In the genomic region with DNA sequence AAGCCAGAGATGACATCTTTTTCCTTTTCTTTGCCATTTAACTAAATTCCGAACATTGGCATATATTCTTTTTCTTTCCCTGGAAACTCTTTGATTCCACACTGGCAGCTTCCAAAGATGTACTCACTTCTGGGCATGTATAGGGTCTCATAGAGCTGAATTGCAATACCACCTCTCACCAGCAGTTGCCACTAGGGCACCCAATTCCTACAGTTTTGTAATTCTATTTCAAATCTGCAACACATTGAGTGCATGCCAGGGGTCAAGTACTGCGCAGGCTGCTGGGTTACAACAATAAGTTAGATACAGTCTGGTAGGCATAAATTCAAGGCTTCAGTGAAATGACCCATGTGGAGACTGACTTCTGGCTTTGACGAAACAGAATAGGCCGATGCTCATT, we compare ENCODE assay signal across 16 cellular contexts.
DNase-seq lines count a peak whose midpoint lies in the region; ATAC-seq and TF ChIP-seq lines count a peak whose summit lies in the region.
"Had no signal": no experiment of that assay in that cellular context is flagged by ENCODE, and none has a peak within 500 bp of the region (broad histone marks: within the 10 kb centered on the region; RNA-seq: fewer than 3 reads in every experiment).

No MANE protein-coding gene starts in this region.

- no peak for DNase-seq in NB4 (ENCODE audit: low read depth)
- DNase-seq in choroid plexus epithelial cell (ENCODE audit: low read depth): no peak
- DNase-seq in osteoblast (ENCODE audit: insufficient read length, low spot score, missing footprints): no peak
- DNase-seq in tibial artery: no peak
- no peak for DNase-seq in DMS79 (lab: John Stamatoyannopoulos, UW)
- no peak for DNase-seq in activated CD4-positive, alpha-beta T cell treated with anti-CD3 and anti-CD28 coated beads, Interleukin-2, amount 10 ng/mL, durations not matched to agents 7 days and 5 days
- DNase-seq: AML-193; heart left ventricle; MG63; NCI-H1930; NCI-H524; occipital lobe; stimulated activated naive CD8-positive, alpha-beta T cell treated with anti-CD3 and anti-CD28 coated beads, Interleukin-15, Interleukin-2, amounts not matched to agents 100 U/mL and 50 U/mL, for 24 hours had no signal

- H3K9me2 ChIP-seq in DOHH2 (replicated peaks; ENCODE audit: control insufficient read depth, low read length): no peaks in the 10 kb centered on the region

- H3K9me3 Mint-ChIP-seq in activated CD4-positive, alpha-beta T cell treated with anti-CD3 and anti-CD28 coated beads, Interleukin-2, amount 10 ng/mL, durations not matched to agents 7 days and 5 days: peaks cover 10% of the 10 kb centered on the region

- H3K4me2 ChIP-seq in DOHH2 (ENCODE audit: low read length) (no peak overlapping the region), osteoblast (ENCODE audit: insufficient read depth, low read length) (no peak overlapping the region)

- POLR2A ChIA-PET in activated CD4-positive, alpha-beta T cell treated with anti-CD3 and anti-CD28 coated beads, Interleukin-2, amount 10 ng/mL, durations not matched to agents 7 days and 5 days (lab: Charles Lee): no interaction called here

- ATAC-seq in HG02885 (IDR thresholded peaks at IDR 0.05; ENCODE audit: poor library complexity, unreplicated experiment): no peak
- ATAC-seq: heart left ventricle; stimulated activated naive CD8-positive, alpha-beta T cell treated with anti-CD3 and anti-CD28 coated beads, Interleukin-15, Interleukin-2, amounts not matched to agents 100 U/mL and 50 U/mL, for 24 hours had no signal

- no peak overlapping the region for H3K27ac Mint-ChIP-seq in activated CD4-positive, alpha-beta T cell treated with anti-CD3 and anti-CD28 coated beads, Interleukin-2, amount 10 ng/mL, durations not matched to agents 7 days and 5 days

- no peak for TF ChIP-seq POLR2A in NB4 (IDR thresholded peaks at IDR 0.05; ENCODE audit: extremely low read depth, insufficient read length)

- TF ChIP-seq CTCF in DOHH2 (IDR thresholded peaks at IDR 0.05; ENCODE audit: low read depth, low read length, poor library complexity, severe bottlenecking) (peak; percentile 39), NB4 (IDR thresholded peaks at IDR 0.05; ENCODE audit: low read depth, low read length) (peak; percentile 5), choroid plexus epithelial cell (conservative IDR thresholded peaks at IDR 0.05; ENCODE audit: low read depth, low read length) (peak; percentile 38), osteoblast (IDR thresholded peaks at IDR 0.05; ENCODE audit: extremely low read depth, low read depth, low read length) (peak; percentile 19), tibial artery (IDR thresholded peaks at IDR 0.05) (no peak)

- H4K20me1 ChIP-seq in DOHH2 (ENCODE audit: control insufficient read depth, insufficient read depth, low read depth, low read length) (no peaks in the 10 kb centered on the region), osteoblast (ENCODE audit: insufficient read depth, low read length) (no peaks in the 10 kb centered on the region)

- H3K4me3 Mint-ChIP-seq in activated CD4-positive, alpha-beta T cell treated with anti-CD3 and anti-CD28 coated beads, Interleukin-2, amount 10 ng/mL, durations not matched to agents 7 days and 5 days: no peak overlapping the region

- H3F3A ChIP-seq in DOHH2 (ENCODE audit: control insufficient read depth, insufficient read depth): no peaks in the 10 kb centered on the region

- H3K4me1 ChIP-seq in DOHH2 (ENCODE audit: control insufficient read depth, low read length) (no peaks in the 10 kb centered on the region), osteoblast (ENCODE audit: insufficient read depth, low read length) (peaks cover 5% of the 10 kb centered on the region), tibial artery (no peaks in the 10 kb centered on the region)
- H3K4me1 ChIP-seq: heart left ventricle, vagina had no signal

- CTCF ChIA-PET in activated CD4-positive, alpha-beta T cell treated with anti-CD3 and anti-CD28 coated beads, Interleukin-2, amount 10 ng/mL, durations not matched to agents 7 days and 5 days (lab: Charles Lee): no interaction called here

- H3K79me2 ChIP-seq in DOHH2 (ENCODE audit: control insufficient read depth, low read length) (no peaks in the 10 kb centered on the region), osteoblast (ENCODE audit: insufficient read depth, low read length) (no peaks in the 10 kb centered on the region)

- H3K36me3 Mint-ChIP-seq in activated CD4-positive, alpha-beta T cell treated with anti-CD3 and anti-CD28 coated beads, Interleukin-2, amount 10 ng/mL, durations not matched to agents 7 days and 5 days (ENCODE audit: low read depth): no peaks in the 10 kb centered on the region

- intact Hi-C loops in tibial artery (cut with DNase I; ENCODE audit: low total_unique reads): no loop called here

- H3K27me3 Mint-ChIP-seq in activated CD4-positive, alpha-beta T cell treated with anti-CD3 and anti-CD28 coated beads, Interleukin-2, amount 10 ng/mL, durations not matched to agents 7 days and 5 days: peaks cover 16% of the 10 kb centered on the region

- no peak overlapping the region for H2AFZ ChIP-seq in osteoblast (ENCODE audit: low read length)

- H3K27me3 ChIP-seq in DOHH2 (ENCODE audit: control insufficient read depth, low read length) (no peaks in the 10 kb centered on the region), osteoblast (ENCODE audit: insufficient read depth, low read length) (peaks cover 20% of the 10 kb centered on the region), tibial artery (peaks cover 0 to 10% of the 10 kb centered on the region in 2 donors)
- H3K27me3 ChIP-seq: MG63, vagina had no signal

- no peaks in the 10 kb centered on the region for H3K4me1 Mint-ChIP-seq in activated CD4-positive, alpha-beta T cell treated with anti-CD3 and anti-CD28 coated beads, Interleukin-2, amount 10 ng/mL, durations not matched to agents 7 days and 5 days

- H3K27ac ChIP-seq in DOHH2 (ENCODE audit: low read depth, low read length): no peak overlapping the region
- H3K27ac ChIP-seq in osteoblast (ENCODE audit: low read depth, low read length): no peak overlapping the region
- H3K27ac ChIP-seq in tibial artery: no peak overlapping the region
- H3K27ac ChIP-seq: heart left ventricle, vagina had no signal

- H3K9me3 ChIP-seq in DOHH2 (ENCODE audit: control insufficient read depth, insufficient read depth, low read length) (peaks cover 20% of the 10 kb centered on the region), osteoblast (ENCODE audit: low read depth, low read length) (peaks cover 4% of the 10 kb centered on the region), tibial artery (peaks cover 0 to 18% (median 0%) of the 10 kb centered on the region in 3 donors)
- H3K9me3 ChIP-seq: MG63, vagina had no signal

- no peak overlapping the region for H3K4me3 ChIP-seq in DOHH2 (ENCODE audit: low read length)
- H3K4me3 ChIP-seq in NB4 (ENCODE audit: low read depth, low read length): no peak overlapping the region
- no peak overlapping the region for H3K4me3 ChIP-seq in choroid plexus epithelial cell (ENCODE audit: low read depth, low read length)
- H3K4me3 ChIP-seq in osteoblast (ENCODE audit: insufficient read depth, low read length): no peak overlapping the region
- no peak overlapping the region for H3K4me3 ChIP-seq in tibial artery
- H3K4me3 ChIP-seq: heart left ventricle, MG63, vagina had no signal

- H3K36me3 ChIP-seq in DOHH2 (ENCODE audit: control insufficient read depth, low read length) (no peaks in the 10 kb centered on the region), osteoblast (ENCODE audit: insufficient read depth, low read length) (no peaks in the 10 kb centered on the region), tibial artery (no peaks in the 10 kb centered on the region)
- H3K36me3 ChIP-seq: heart left ventricle, MG63, vagina had no signal

Comparison
In these comparisons a context has a peak if more than half of its experiments do, and no peak if none do; other contexts are left out.
1. CTCF ChIP-seq: peak in DOHH2 (single experiment), NB4 (single experiment), choroid plexus epithelial cell (single experiment) and osteoblast (single experiment); none in tibial artery (0 of 2).